20 cellular contexts compared by ENCODE assay signal in the genomic region with DNA sequence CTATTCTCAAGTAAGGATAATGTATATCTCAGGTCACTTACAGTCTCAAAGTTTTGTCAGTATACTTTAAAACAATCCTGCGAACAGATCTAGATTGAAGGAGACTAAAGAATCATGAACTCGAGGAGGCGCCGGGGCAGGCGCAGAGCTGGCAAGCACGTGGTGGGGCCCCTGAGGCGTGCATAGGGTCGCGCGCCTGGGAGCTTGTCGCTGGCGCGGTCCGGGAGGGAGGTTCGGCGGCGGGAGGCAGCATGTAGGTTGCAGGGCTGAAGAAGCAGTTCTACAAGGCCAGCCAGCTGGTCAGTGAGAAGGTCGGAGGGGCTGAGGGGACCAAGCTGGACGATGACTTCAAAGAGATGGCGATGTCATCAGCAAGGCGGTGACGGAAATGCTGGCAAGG. TPM values are rescaled to one million over a fixed set of nuclear protein-coding genes. Genes with fewer than 3 reads are reported as not detected.
"Had no signal": no experiment of that assay in that cellular context is flagged by ENCODE, and none has a peak within 500 bp of the region (broad histone marks: within the 10 kb centered on the region; RNA-seq: fewer than 3 reads in every experiment).

No MANE protein-coding gene starts in this region.

RNA-seq across cellular contexts. Expression of gene CLDN25, which starts 9.4 kb away (rescaled TPM):
- total RNA-seq: activated naive CD4-positive, alpha-beta T cell treated with anti-CD3 and anti-CD28 coated beads for 36 hours; activated naive CD4-positive, alpha-beta T cell treated with anti-CD3 and anti-CD28 coated beads, Interleukin-2, amount 50 U/mL, for 72 hours; activated naive CD8-positive, alpha-beta T cell treated with anti-CD3 and anti-CD28 coated beads for 36 hours; activated naive CD8-positive, alpha-beta T cell treated with anti-CD3 and anti-CD28 coated beads, Interleukin-2, amount 10 ng/mL, durations not matched to agents 7 days and 5 days; activated T-cell treated with anti-CD3 and anti-CD28 coated beads, Interleukin-2, amount 50 U/mL, for 4 hours; activated T-cell treated with anti-CD3 and anti-CD28 coated beads, Interleukin-2, amount 50 U/mL, for 72 hours; activated T-helper 1 cell treated with anti-CD3 and anti-CD28 coated beads, Interleukin-12 subunit alpha, Interleukin-12 subunit beta, Interleukin-2, Interleukin-4 antibody, amounts not matched to agents 30 ng/mL and 10 ng/mL and 1 ng/mL, durations not matched to agents 14 hours and 24 hours and 36 hours; activated T-helper 17 cell treated with anti-CD3 and anti-CD28 coated beads, Interleukin-2, amount 50 U/mL, for 72 hours; activated T-helper 2 cell treated with anti-CD3 and anti-CD28 coated beads, Interferon-gamma antibody, Interleukin-2, Interleukin-4, amounts not matched to agents 10 μg/mL and 5 μg/mL and 100 μg/mL, durations not matched to agents 14 hours and 24 hours and 36 hours; adrenal gland; aorta; ascending aorta; astrocyte; body of pancreas; breast epithelium; bronchial epithelial cell; cardiac muscle cell; cardiac septum; cerebellum had no signal
- polyA plus RNA-seq: adipose tissue, adrenal gland, aorta, cardiac muscle cell had no signal
